Comparison of ENCODE assay signal across 1 cellular context in the genomic region with DNA sequence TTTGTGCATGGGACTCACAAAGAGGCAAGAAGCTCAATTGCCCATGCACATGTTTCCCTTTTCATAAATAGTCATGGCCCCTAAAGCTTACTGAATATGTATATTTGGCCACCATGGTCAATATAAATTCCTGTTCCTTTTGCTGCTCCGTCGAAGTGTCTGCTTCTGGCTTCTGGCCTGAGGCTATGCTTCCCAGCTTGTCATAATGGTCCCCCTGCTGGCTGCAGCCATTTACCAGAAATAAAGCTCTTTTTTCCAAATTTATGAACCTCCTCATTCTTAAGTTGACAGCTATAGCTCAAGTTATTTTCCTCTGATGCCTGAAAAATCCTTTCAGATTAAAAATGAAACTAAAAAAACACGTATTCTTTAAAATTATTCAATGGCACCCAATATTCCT.
TF ChIP-seq lines count a peak whose summit lies in the region.

No MANE protein-coding gene starts in this region.

TF ChIP-seq in GM12878, 131 proteins besides CTCF, POLR2A, EP300 and RAD21 (continued from another document):
- no peak for TF ChIP-seq ATF7 (IDR thresholded peaks at IDR 0.05; ENCODE audit: low read depth)
- no peak for TF ChIP-seq SIX5 (IDR thresholded peaks at IDR 0.05; ENCODE audit: low read depth, low read length, severe bottlenecking)
